ENCODE assay signal across 27 cellular contexts in the genomic region with DNA sequence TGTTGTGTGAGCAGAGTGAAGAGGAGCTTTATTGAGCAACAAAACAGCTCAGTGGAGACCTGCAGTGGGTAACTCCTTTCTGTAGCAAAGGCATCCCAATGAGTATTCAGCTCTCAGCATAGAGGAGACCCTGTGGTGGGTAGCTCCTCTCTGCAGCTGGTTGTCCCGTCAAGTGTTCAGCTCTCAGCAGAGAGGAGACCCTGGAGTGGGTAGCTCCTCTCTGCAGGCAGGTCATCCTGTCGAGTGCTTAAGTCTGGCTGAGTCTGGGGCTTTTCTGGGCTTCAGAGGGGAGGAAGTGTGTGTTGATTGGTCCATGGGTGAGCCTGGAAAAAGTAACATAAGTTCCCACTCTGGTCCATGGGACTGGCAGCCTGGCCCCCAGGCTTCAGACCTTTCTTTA.
"Had no signal": no experiment of that assay in that cellular context is flagged by ENCODE, and none has a peak within 500 bp of the region (broad histone marks: within the 10 kb centered on the region; RNA-seq: fewer than 3 reads in every experiment).

No MANE protein-coding gene starts in this region.

- FAIRE-seq: colon, endometrium, endothelial cell of umbilical vein, frontal cortex had no signal

- H3K27me3 Mint-ChIP-seq: dendritic cell treated with granulocyte-macrophage colony-stimulating factor and Interleukin-4, amounts not matched to agents 40 ng/mL and 50 ng/mL, for 4 days had no signal

- H2AFZ ChIP-seq: hepatocyte had no signal

- H3K9me3 ChIP-seq: colonic mucosa, esophagus muscularis mucosa, esophagus squamous epithelium, gastrocnemius medialis, gastroesophageal sphincter, heart left ventricle, heart right ventricle had no signal

- H3K4me1 ChIP-seq: colonic mucosa, esophagus muscularis mucosa, esophagus squamous epithelium, foreskin keratinocyte, gastrocnemius medialis, gastroesophageal sphincter had no signal

- H3K36me3 ChIP-seq: colonic mucosa, esophagus muscularis mucosa, heart right ventricle had no signal

- DNase-seq: colonic mucosa; cortex of kidney; dermis blood vessel endothelial cell; dorsolateral prefrontal cortex; effector CD4-positive, alpha-beta T cell; effector CD8-positive, alpha-beta T cell; effector memory CD4-positive, alpha-beta T cell; esophagus squamous epithelium; foreskin fibroblast; foreskin keratinocyte; foreskin melanocyte; gastrocnemius medialis; glutamatergic neuron; head of caudate nucleus; heart left ventricle; heart right ventricle had no signal

- H3K27ac Mint-ChIP-seq: dendritic cell treated with granulocyte-macrophage colony-stimulating factor and Interleukin-4, amounts not matched to agents 40 ng/mL and 50 ng/mL, for 4 days had no signal

- ATAC-seq: esophagus mucosa, foreskin keratinocyte, gastrocnemius medialis, gastroesophageal sphincter, heart right ventricle had no signal

- H3K4me3 ChIP-seq: colonic mucosa, coronary artery, dorsolateral prefrontal cortex, esophagus muscularis mucosa, esophagus squamous epithelium, gastrocnemius medialis, gastroesophageal sphincter, heart left ventricle, heart right ventricle, hepatocyte had no signal

- H3K27ac ChIP-seq: colonic mucosa, coronary artery, dorsolateral prefrontal cortex, epithelial cell of prostate, esophagus muscularis mucosa, esophagus squamous epithelium, foreskin keratinocyte, gastrocnemius medialis, gastroesophageal sphincter, heart left ventricle, heart right ventricle, hepatocyte had no signal

- H3K79me2 ChIP-seq: hepatocyte had no signal

- H3K27me3 ChIP-seq: colonic mucosa, dorsolateral prefrontal cortex, esophagus muscularis mucosa, esophagus squamous epithelium, foreskin keratinocyte, gastrocnemius medialis, gastroesophageal sphincter, heart left ventricle, heart right ventricle, hepatocyte had no signal

- H3K4me2 ChIP-seq: hepatocyte had no signal

- H3K4me3 Mint-ChIP-seq: dendritic cell treated with granulocyte-macrophage colony-stimulating factor and Interleukin-4, amounts not matched to agents 40 ng/mL and 50 ng/mL, for 4 days had no signal
